In genomic region chr9:131839281-131840084, GRCh38 we compare ENCODE assay signal across 9 cellular contexts.
DNase-seq lines count a peak whose midpoint lies in the region; ATAC-seq and TF ChIP-seq lines count a peak whose summit lies in the region.
"Had no signal": no experiment of that assay in that cellular context is flagged by ENCODE, and none has a peak within 500 bp of the region (broad histone marks: within the 10 kb centered on the region; RNA-seq: fewer than 3 reads in every experiment).

No MANE protein-coding gene starts in this region.

- H4K20me1 ChIP-seq in osteoblast (ENCODE audit: insufficient read depth, low read length) = peaks cover 7% of the 10 kb centered on the region

- ATAC-seq in GM18861 (IDR thresholded peaks at IDR 0.05; ENCODE audit: unreplicated experiment) (no peak), GM21526 (IDR thresholded peaks at IDR 0.05; ENCODE audit: low FRiP score, unreplicated experiment) (no peak)

- no peaks in the 10 kb centered on the region for H3K9me3 ChIP-seq in osteoblast (ENCODE audit: low read depth, low read length)

- DNase-seq in GM03348 (ENCODE audit: low spot score) (peak; percentile 79), T-helper 22 cell (ENCODE audit: low read depth) (peak; percentile 31), amniotic epithelial cell (ENCODE audit: low read depth) (peak; percentile 43), osteoblast (ENCODE audit: insufficient read length, low spot score, missing footprints) (peak; percentile 98), KBM-7 (no peak), NCI-H82 (lab: John Stamatoyannopoulos, UW) (no peak)

- H3K79me2 ChIP-seq in osteoblast (ENCODE audit: insufficient read depth, low read length) = no peaks in the 10 kb centered on the region

- H3K27me3 ChIP-seq in osteoblast (ENCODE audit: insufficient read depth, low read length) = peaks cover 27% of the 10 kb centered on the region

- TF ChIP-seq CTCF in osteoblast (IDR thresholded peaks at IDR 0.05; ENCODE audit: extremely low read depth, low read depth, low read length) = no peak

- no peak overlapping the region for H3K4me3 ChIP-seq in osteoblast (ENCODE audit: insufficient read depth, low read length)
- H3K4me3 ChIP-seq: tibial nerve had no signal

- H3K27ac ChIP-seq in osteoblast (ENCODE audit: low read depth, low read length) = no peak overlapping the region
- H3K27ac ChIP-seq: tibial nerve had no signal

- peak overlapping the region; percentile 30 for H3K4me2 ChIP-seq in osteoblast (ENCODE audit: insufficient read depth, low read length)

- in situ Hi-C loops in KBM-7 (cut with MboI; ENCODE audit: low pct_unique_long_range_greater_than_20kb, low sequenced_read_pairs) = no loop called here

- H2AFZ ChIP-seq in osteoblast (ENCODE audit: low read length) = no peak overlapping the region

- H3K4me1 ChIP-seq in osteoblast (ENCODE audit: insufficient read depth, low read length) = peaks cover 19% of the 10 kb centered on the region
- H3K4me1 ChIP-seq: tibial nerve had no signal

- H3K36me3 ChIP-seq in osteoblast (ENCODE audit: insufficient read depth, low read length) = no peaks in the 10 kb centered on the region
- H3K36me3 ChIP-seq: tibial nerve had no signal

Comparison
In these comparisons a context has a peak if more than half of its experiments do, and no peak if none do; other contexts are left out.
1. DNase-seq: peak in GM03348 (single experiment), T-helper 22 cell (single experiment), amniotic epithelial cell (single experiment) and osteoblast (single experiment); none in KBM-7 (single experiment) and NCI-H82 (single experiment).